Comparison of ENCODE assay signal across 1 cellular context in the genomic region with DNA sequence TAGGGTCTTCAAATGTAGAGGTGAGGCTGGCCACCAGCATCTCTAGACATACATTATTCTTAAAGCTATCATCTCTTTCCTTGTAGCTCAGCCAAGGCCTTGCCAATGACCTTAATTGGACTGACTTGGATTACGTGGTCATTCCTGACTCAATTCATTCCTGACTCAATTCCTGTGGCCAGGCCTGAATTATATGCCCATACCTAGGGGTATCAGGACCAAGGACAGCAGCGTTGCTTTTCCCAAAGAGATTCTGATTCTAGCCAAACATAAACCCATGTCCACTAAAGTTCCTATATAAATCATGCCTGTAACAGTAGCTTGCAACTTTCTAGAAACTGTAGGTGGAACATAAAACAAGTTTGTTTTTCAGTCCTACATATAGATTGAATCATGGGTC.
TF ChIP-seq lines count a peak whose summit lies in the region.

No MANE protein-coding gene starts in this region.

TF ChIP-seq in Ishikawa, 13 proteins besides CTCF, POLR2A, EP300 and RAD21:
- TF ChIP-seq REST (IDR thresholded peaks at IDR 0.05; ENCODE audit: low read depth) (peak; percentile 94), CREB1 (IDR thresholded peaks at IDR 0.05; ENCODE audit: low read depth) (no peak)
